In genomic region chr16:53612003-53612402, GRCh38 we compare ENCODE assay signal across 23 cellular contexts.
A peak's percentile ranks its signal among the peaks of the same experiment; 100 is the strongest.
DNase-seq lines count a peak whose midpoint lies in the region; ATAC-seq, FAIRE-seq and TF ChIP-seq lines count a peak whose summit lies in the region.
"Had no signal": no experiment of that assay in that cellular context is flagged by ENCODE, and none has a peak within 500 bp of the region (broad histone marks: within the 10 kb centered on the region; RNA-seq: fewer than 3 reads in every experiment).

No MANE protein-coding gene starts in this region.

- H4K20me1 ChIP-seq in GM23338 (replicated peaks; ENCODE audit: insufficient read depth): no peaks in the 10 kb centered on the region

- no peaks in the 10 kb centered on the region for H3K36me3 ChIP-seq in GM23338 (ENCODE audit: insufficient read depth)

- no peaks in the 10 kb centered on the region for H3K4me1 ChIP-seq in GM23338 (ENCODE audit: insufficient read depth)
- H3K4me1 ChIP-seq: SJCRH30 had no signal

- H3K79me2 ChIP-seq in GM23338 (replicated peaks; ENCODE audit: insufficient read depth): no peaks in the 10 kb centered on the region

- H3K27ac Mint-ChIP-seq in GM23338: no peak overlapping the region
- H3K27ac Mint-ChIP-seq: CD8-positive, alpha-beta T cell; IgD-negative memory B cell had no signal

- no peak overlapping the region for H3K4me2 ChIP-seq in GM23338
- H3K4me2 ChIP-seq: KMS-11 had no signal

- no peak overlapping the region for H3K4me3 ChIP-seq in GM23338
- H3K4me3 ChIP-seq: SJCRH30 had no signal

- H3K27ac ChIP-seq in GM23338 (ENCODE audit: low read depth): no peak overlapping the region
- H3K27ac ChIP-seq: KMS-11, SJCRH30 had no signal

- ATAC-seq in left colon (peak; percentile 93), GM23338 (no peak)
- ATAC-seq: CD8-positive, alpha-beta T cell; PC-3; Right ventricle myocardium inferior; SK-N-SH treated with all-trans-retinoic acid at 6 μM for 48 hours had no signal

- no peak overlapping the region for H2AFZ ChIP-seq in GM23338

- H3K27me3 Mint-ChIP-seq in GM23338 (ENCODE audit: insufficient read depth, low read depth, poor library complexity): no peaks in the 10 kb centered on the region
- H3K27me3 Mint-ChIP-seq: IgD-negative memory B cell had no signal

- H3K4me1 Mint-ChIP-seq in GM23338: no peaks in the 10 kb centered on the region
- H3K4me1 Mint-ChIP-seq: IgD-negative memory B cell had no signal

- no peaks in the 10 kb centered on the region for H3K9me3 Mint-ChIP-seq in GM23338
- H3K9me3 Mint-ChIP-seq: CD8-positive, alpha-beta T cell; IgD-negative memory B cell had no signal

- no peaks in the 10 kb centered on the region for H3K36me3 Mint-ChIP-seq in GM23338 (ENCODE audit: low read depth)
- H3K36me3 Mint-ChIP-seq: CD8-positive, alpha-beta T cell had no signal

- H3K4me3 Mint-ChIP-seq in GM23338: no peak overlapping the region
- H3K4me3 Mint-ChIP-seq: CD8-positive, alpha-beta T cell; IgD-negative memory B cell had no signal

- peak; percentile 63 for FAIRE-seq in RCC 7860 (lab: Jason Lieb, UNC)
- FAIRE-seq: GM18507 had no signal

- intact Hi-C loops in left colon (cut with DNase I, micrococcal nuclease): no loop called here

- no peaks in the 10 kb centered on the region for H3F3A ChIP-seq in GM23338 (replicated peaks; ENCODE audit: low read depth)

- TF ChIP-seq CTCF in GM23338 (conservative IDR thresholded peaks at IDR 0.05; ENCODE audit: low read depth in 2 of 2): no peak

- peak; percentile 59 for DNase-seq in DMS53 (lab: John Stamatoyannopoulos, UW)
- peak; percentile 15 for DNase-seq in RCC 7860 (ENCODE audit: low spot score)
- peak in 1 of 2 donors; percentile 8 for DNase-seq in left colon
- no peak for DNase-seq in GM23338 (ENCODE audit: low spot score)
- no peak for DNase-seq in dedifferentiated amniotic fluid mesenchymal stem cell (ENCODE audit: extremely low spot score)
- no peak for DNase-seq in NCI-H1694 (lab: John Stamatoyannopoulos, UW)
- no peak for DNase-seq in occipital lobe (lab: John Stamatoyannopoulos, UW)
- DNase-seq: C1 segment of cervical spinal cord; Calu3; CD8-positive, alpha-beta T cell; GOT3; HCEC 1CT; MM.1S; NCI-H345; NCI-H774; NK-92 treated with Interleukin-12 subunit alpha and Interleukin-12 subunit beta, amount 100 ng/mL, for 24 hours; PC-3; SJCRH30 had no signal

- no peaks in the 10 kb centered on the region for H3K9me2 ChIP-seq in GM23338 (ENCODE audit: insufficient read depth)

- H3K27me3 ChIP-seq in GM23338 (ENCODE audit: insufficient read depth): no peaks in the 10 kb centered on the region
- H3K27me3 ChIP-seq: SJCRH30 had no signal

TF ChIP-seq in GM23338, 12 proteins besides CTCF, POLR2A, EP300 and RAD21:
- no peak for TF ChIP-seq EZH2phosphoT487 (IDR thresholded peaks at IDR 0.05; ENCODE audit: unreplicated experiment)
- TF ChIP-seq CREB1 (CRISPR knock-in tag; IDR thresholded peaks at IDR 0.05; ENCODE audit: low read depth): no peak
- no peak for TF ChIP-seq EZH2 (IDR thresholded peaks at IDR 0.05; ENCODE audit: low read depth, unreplicated experiment)
- TF ChIP-seq JUNB (IDR thresholded peaks at IDR 0.05; ENCODE audit: unreplicated experiment): no peak
- TF ChIP-seq REST (IDR thresholded peaks at IDR 0.05; ENCODE audit: unreplicated experiment): no peak
- TF ChIP-seq POLR2AphosphoS5 (IDR thresholded peaks at IDR 0.05; ENCODE audit: low read depth): no peak
- no peak for TF ChIP-seq STAT1 (IDR thresholded peaks at IDR 0.05; ENCODE audit: unreplicated experiment)
- TF ChIP-seq ZNF114 (CRISPR knock-in tag; IDR thresholded peaks at IDR 0.05): no peak
- TF ChIP-seq ZNF331 (CRISPR knock-in tag; IDR thresholded peaks at IDR 0.05; ENCODE audit: low read depth): no peak
- no peak for TF ChIP-seq ETS1 (IDR thresholded peaks at IDR 0.05)
TF ChIP-seq in GM23338: peak in this region for 0.

Comparison
In these comparisons a context has a peak if more than half of its experiments do, and no peak if none do; other contexts are left out.
1. DNase-seq: peak in DMS53 (single experiment) and RCC 7860 (single experiment); none in GM23338 (single experiment), dedifferentiated amniotic fluid mesenchymal stem cell (single experiment), NCI-H1694 (single experiment) and occipital lobe (single experiment).